Comparison of ENCODE assay signal across 23 cellular contexts in the genomic region with DNA sequence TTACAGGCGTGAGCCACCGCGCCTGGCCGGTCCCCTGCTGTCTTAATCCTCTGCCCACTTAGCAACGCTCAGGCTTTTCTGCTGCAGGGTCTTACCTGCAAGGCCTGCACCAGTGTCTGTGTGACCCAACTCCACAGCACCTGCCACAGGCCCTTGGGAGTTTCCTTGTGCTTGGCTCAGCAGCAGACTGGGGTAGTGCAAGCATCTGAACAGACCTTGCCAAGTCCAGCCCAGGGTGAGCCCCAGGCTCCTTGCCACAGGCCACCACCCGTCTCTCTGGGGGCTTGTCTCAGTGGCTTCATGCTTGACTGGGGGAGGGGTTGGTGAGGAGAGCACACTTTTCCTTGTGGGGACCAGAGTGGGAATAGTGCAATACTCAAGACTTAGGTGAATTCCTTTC.
A peak's percentile ranks its signal among the peaks of the same experiment; 100 is the strongest.
DNase-seq lines count a peak whose midpoint lies in the region; ATAC-seq, FAIRE-seq and TF ChIP-seq lines count a peak whose summit lies in the region.
"Had no signal": no experiment of that assay in that cellular context is flagged by ENCODE, and none has a peak within 500 bp of the region (broad histone marks: within the 10 kb centered on the region; RNA-seq: fewer than 3 reads in every experiment).

No MANE protein-coding gene starts in this region.

- H3K9me3 ChIP-seq in H9 (ENCODE audit: control insufficient read depth, low read depth, low read length): no peaks in the 10 kb centered on the region
- H3K9me3 ChIP-seq in H1 (ENCODE audit: insufficient read depth in 2 of 2, low read depth in 1 of 2, low read length in 1 of 2): no peaks in the 10 kb centered on the region
- no peaks in the 10 kb centered on the region for H3K9me3 ChIP-seq in suprapubic skin
- H3K9me3 ChIP-seq in prostate gland: no peaks in the 10 kb centered on the region

- H3K18ac ChIP-seq in H9 (ENCODE audit: insufficient read length, low read depth, low read length): no peak overlapping the region
- no peak overlapping the region for H3K18ac ChIP-seq in H1 (ENCODE audit: extremely low read depth, low read length)

- CTCF ChIA-PET in H1 (lab: Charles Lee; ENCODE audit: partially characterized antibody): interaction anchor here (1.6 kb wide), 1 partner anchor 45 kb away, joined by 4 read pairs; no protein-coding TSS in a partner anchor

- no CpG with 5 or more reads among the region's 6 CpGs for WGBS in H9 (ENCODE audit: extremely low coverage, insufficient read length, low lambda C conversion rate)
- WGBS in H1 (ENCODE audit: extremely low coverage in 1 of 2, insufficient coverage in 1 of 2, insufficient read length in 1 of 2, insufficient replicate concordance in 2 of 2, low coverage in 1 of 2, low lambda C conversion rate in 2 of 2, missing lambda C conversion rate in 1 of 2), 2 experiments: 99% methylated on average over 6 of the region's 6 CpGs; no CpG with 5 or more reads in 1 of the 2 experiments
- 33% methylated on average over 1 of the region's 6 CpGs for WGBS in suprapubic skin
- WGBS in prostate gland: 87% methylated on average over 6 of the region's 6 CpGs

- H3K79me2 ChIP-seq in H9 (ENCODE audit: insufficient read depth, low read length) (peaks cover 8% of the 10 kb centered on the region; the same call in 1 of the 2 replicates), H1 (ENCODE audit: control insufficient read depth in 1 of 2, insufficient read depth in 2 of 2, low read length in 2 of 2) (peaks cover 0 to 52% of the 10 kb centered on the region in 2 experiments; a peak in 2 of 4 replicates)

- H3K9me3 Mint-ChIP-seq in activated T-cell treated with anti-CD3 and anti-CD28 coated beads, Interleukin-2, amount 50 U/mL, for 24 hours: no peaks in the 10 kb centered on the region
- H3K9me3 Mint-ChIP-seq in activated T-cell treated with anti-CD3 and anti-CD28 coated beads, Interleukin-2, amount 50 U/mL, for 4 hours: no peaks in the 10 kb centered on the region
- H3K9me3 Mint-ChIP-seq in H9 (no peaks in the 10 kb centered on the region), neural crest cell (no peaks in the 10 kb centered on the region)
- H3K9me3 Mint-ChIP-seq: CD14-positive monocyte, HFFc6 had no signal

- no peak overlapping the region for H4K5ac ChIP-seq in H9 (ENCODE audit: insufficient read length, low read depth, low read length)
- H4K5ac ChIP-seq in H1 (ENCODE audit: insufficient read length, low read depth, low read length): peak overlapping the region; percentile 27

- H3K4ac ChIP-seq in H9 (ENCODE audit: low read depth, low read length) (no peak overlapping the region), H1 (replicated peaks; ENCODE audit: insufficient read length, low read depth, low read length) (peak overlapping the region; percentile 49)

- H3K23me2 ChIP-seq in H9 (ENCODE audit: insufficient read length, low read depth, low read length, poor library complexity, severe bottlenecking) (no peaks in the 10 kb centered on the region), H1 (ENCODE audit: low read depth, low read length) (no peaks in the 10 kb centered on the region)

- H3K4me3 Mint-ChIP-seq in activated T-cell treated with anti-CD3 and anti-CD28 coated beads, Interleukin-2, amount 50 U/mL, for 24 hours: no peak overlapping the region
- no peak overlapping the region for H3K4me3 Mint-ChIP-seq in activated T-cell treated with anti-CD3 and anti-CD28 coated beads, Interleukin-2, amount 50 U/mL, for 4 hours
- H3K4me3 Mint-ChIP-seq in H9 (no peak overlapping the region), neural crest cell (no peak overlapping the region)
- H3K4me3 Mint-ChIP-seq: CD14-positive monocyte, HFFc6 had no signal

- H3K27me3 ChIP-seq in H9 (ENCODE audit: insufficient read depth, low read length): no peaks in the 10 kb centered on the region
- H3K27me3 ChIP-seq in H1 (replicated peaks in 1 of 4; ENCODE audit: control insufficient read depth in 3 of 4, extremely low read depth in 1 of 4, insufficient read depth in 3 of 4, low read length in 3 of 4): no peaks in the 10 kb centered on the region
- H3K27me3 ChIP-seq in suprapubic skin: no peaks in the 10 kb centered on the region
- H3K27me3 ChIP-seq in prostate gland (replicated peaks; ENCODE audit: insufficient read depth): no peaks in the 10 kb centered on the region

- intact Hi-C loops in prostate gland (cut with DNase I): no loop called here

- peak overlapping the region; percentile 41 for H3K27ac Mint-ChIP-seq in activated T-cell treated with anti-CD3 and anti-CD28 coated beads, Interleukin-2, amount 50 U/mL, for 24 hours
- H3K27ac Mint-ChIP-seq in H9 (peak overlapping the region; percentile 70 to 87 (median 85); a peak in 6 of 7 replicates), neural crest cell (ENCODE audit: unreplicated experiment) (peak overlapping the region; percentile 81)

- H3K23ac ChIP-seq in H9 (ENCODE audit: insufficient read length, low read depth, low read length): no peak overlapping the region
- no peak overlapping the region for H3K23ac ChIP-seq in H1 (ENCODE audit: insufficient read length)

- ATAC-seq in activated T-cell treated with anti-CD3 and anti-CD28 coated beads, Interleukin-2, amount 50 U/mL, for 4 hours: no peak
- no peak for ATAC-seq in HG03460 (IDR thresholded peaks at IDR 0.05; ENCODE audit: unreplicated experiment)
- ATAC-seq: PC-3 had no signal

- no peak overlapping the region for H4K91ac ChIP-seq in H9 (ENCODE audit: insufficient read length, low read depth, low read length)
- no peak overlapping the region for H4K91ac ChIP-seq in H1 (replicated peaks; ENCODE audit: insufficient read length, low read length)

- no peak overlapping the region for H4K8ac ChIP-seq in H9 (replicated peaks; ENCODE audit: insufficient read length, low read depth, low read length)
- H4K8ac ChIP-seq in H1 (ENCODE audit: extremely low read depth, insufficient read depth, low read length): no peak overlapping the region

- H2BK120ac ChIP-seq in H9 (ENCODE audit: low read depth, low read length, poor library complexity, severe bottlenecking): no peak overlapping the region
- H2BK120ac ChIP-seq in H1 (replicated peaks; ENCODE audit: low read depth, low read length): no peak overlapping the region

- H3K36me3 ChIP-seq in H1 (ENCODE audit: control insufficient read depth in 2 of 4, insufficient read depth in 4 of 4, low read length in 3 of 4) (peaks cover 5 to 16% (median 8%) of the 10 kb centered on the region in 4 experiments; a peak in 6 of 8 replicates), suprapubic skin (peaks cover 23% of the 10 kb centered on the region), prostate gland (peaks cover 0 to 6% of the 10 kb centered on the region in 2 donors)

- TF ChIP-seq RAD21 in H1 (IDR thresholded peaks at IDR 0.05 in 1 of 2, conservative IDR thresholded peaks at IDR 0.05 in 1 of 2; ENCODE audit: low read depth in 2 of 2, low read length in 2 of 2): no peak

- no peak overlapping the region for H2BK5ac ChIP-seq in H9 (ENCODE audit: insufficient read length, low read length)
- no peak overlapping the region for H2BK5ac ChIP-seq in H1 (ENCODE audit: low read depth, low read length)

- H3K27me3 Mint-ChIP-seq in activated T-cell treated with anti-CD3 and anti-CD28 coated beads, Interleukin-2, amount 50 U/mL, for 24 hours: no peaks in the 10 kb centered on the region
- no peaks in the 10 kb centered on the region for H3K27me3 Mint-ChIP-seq in activated T-cell treated with anti-CD3 and anti-CD28 coated beads, Interleukin-2, amount 50 U/mL, for 4 hours (ENCODE audit: low read depth)
- H3K27me3 Mint-ChIP-seq in H9 (ENCODE audit: low read depth) (no peaks in the 10 kb centered on the region; the same call in 1 of the 2 replicates), neural crest cell (ENCODE audit: low read depth) (no peaks in the 10 kb centered on the region)

- H3K4me1 Mint-ChIP-seq in activated T-cell treated with anti-CD3 and anti-CD28 coated beads, Interleukin-2, amount 50 U/mL, for 24 hours (ENCODE audit: low read depth): peaks cover 26% of the 10 kb centered on the region
- peaks cover 21% of the 10 kb centered on the region for H3K4me1 Mint-ChIP-seq in activated T-cell treated with anti-CD3 and anti-CD28 coated beads, Interleukin-2, amount 50 U/mL, for 4 hours (ENCODE audit: low read depth)
- peaks cover 42 to 45% of the 10 kb centered on the region in 2 experiments for H3K4me1 Mint-ChIP-seq in H9
- H3K4me1 Mint-ChIP-seq in neural crest cell: peaks cover 48% of the 10 kb centered on the region

- H3K4me2 ChIP-seq in H9 (ENCODE audit: insufficient read depth, insufficient read length, low read length) (no peak overlapping the region), H1 (ENCODE audit: insufficient read depth in 1 of 2, low read depth in 2 of 2, low read length in 2 of 2) (no peak overlapping the region)

- no peak overlapping the region for H3T11ph ChIP-seq in H9 (ENCODE audit: low read length)

- H3K79me1 ChIP-seq in H9 (ENCODE audit: insufficient read depth, low read depth, low read length, poor library complexity, severe bottlenecking) (peaks cover 2% of the 10 kb centered on the region), H1 (ENCODE audit: low read depth, low read length) (peaks cover 3% of the 10 kb centered on the region)

- no peak overlapping the region for H3K9ac ChIP-seq in H9 (ENCODE audit: extremely low read depth, insufficient read length, low read length)
- H3K9ac ChIP-seq in H1 (replicated peaks in 1 of 4; ENCODE audit: extremely low read depth in 1 of 4, low read depth in 3 of 4, low read length in 3 of 4): no peak overlapping the region
- H3K9ac ChIP-seq: GM23248 had no signal

- POLR2A ChIA-PET in H1 (lab: Charles Lee; ENCODE audit: partially characterized antibody): interaction anchor here (0.6 to 1.5 kb wide), 3 partner anchors 26 to 312 kb away, joined by 3 to 4 read pairs (median 3); no protein-coding TSS in a partner anchor

- TF ChIP-seq EP300 in H1 (IDR thresholded peaks at IDR 0.05; ENCODE audit: borderline replicate concordance in 1 of 2, low read depth in 2 of 2, low read length in 2 of 2): no peak
- TF ChIP-seq EP300 in suprapubic skin (IDR thresholded peaks at IDR 0.05): no peak

- no peak overlapping the region for H3K56ac ChIP-seq in H9 (ENCODE audit: insufficient read length, low read depth, low read length)
- H3K56ac ChIP-seq in H1 (replicated peaks; ENCODE audit: insufficient read length, low read depth, low read length): no peak overlapping the region

- TF ChIP-seq CTCF in H9 (conservative IDR thresholded peaks at IDR 0.05) (no peak), H1 (IDR thresholded peaks at IDR 0.05; ENCODE audit: control extremely low read depth in 1 of 3, insufficient read depth in 1 of 3, low read depth in 1 of 3, low read length in 3 of 3) (no peak), neural crest cell (conservative IDR thresholded peaks at IDR 0.05) (no peak), suprapubic skin (IDR thresholded peaks at IDR 0.05) (no peak), prostate gland (IDR thresholded peaks at IDR 0.05) (no peak)

- FAIRE-seq in H1 (lab: Jason Lieb, UNC): no peak
- FAIRE-seq: A204.1, G401.6, GM12891, GM19239 had no signal

- no peak for TF ChIP-seq POLR2A in H1 (IDR thresholded peaks at IDR 0.05; ENCODE audit: control extremely low read depth in 1 of 2, low read depth in 2 of 2, low read length in 2 of 2)
- no peak for TF ChIP-seq POLR2A in suprapubic skin (IDR thresholded peaks at IDR 0.05)
- TF ChIP-seq POLR2A in prostate gland (IDR thresholded peaks at IDR 0.05): no peak

- peaks cover 36% of the 10 kb centered on the region for H3K36me3 Mint-ChIP-seq in activated T-cell treated with anti-CD3 and anti-CD28 coated beads, Interleukin-2, amount 50 U/mL, for 24 hours (ENCODE audit: low read depth)
- peaks cover 11% of the 10 kb centered on the region for H3K36me3 Mint-ChIP-seq in activated T-cell treated with anti-CD3 and anti-CD28 coated beads, Interleukin-2, amount 50 U/mL, for 4 hours (ENCODE audit: insufficient read depth)
- peaks cover 3 to 29% (median 27%) of the 10 kb centered on the region in 3 experiments; a peak in 5 of 7 replicates for H3K36me3 Mint-ChIP-seq in H9 (ENCODE audit: insufficient read depth in 1 of 3, low read depth in 3 of 3)
- peaks cover 7% of the 10 kb centered on the region for H3K36me3 Mint-ChIP-seq in neural crest cell (ENCODE audit: low read depth)

- H3K27ac ChIP-seq in H9 (ENCODE audit: insufficient read length, low read depth, low read length): no peak overlapping the region
- no peak overlapping the region; the same call in 1 of the 2 replicates for H3K27ac ChIP-seq in H1 (ENCODE audit: low read depth, low read length)
- no peak overlapping the region for H3K27ac ChIP-seq in suprapubic skin
- H3K27ac ChIP-seq in prostate gland: no peak overlapping the region
- H3K27ac ChIP-seq: GM23248, HL-60 had no signal

- H2BK12ac ChIP-seq in H9 (ENCODE audit: insufficient read length, low read depth, low read length): no peak overlapping the region
- H2BK12ac ChIP-seq in H1 (ENCODE audit: low read depth, low read length): no peak overlapping the region

- H3K4me3 ChIP-seq in H1 (ENCODE audit: extremely low read depth in 1 of 4, insufficient read depth in 2 of 4, low read depth in 3 of 4, low read length in 4 of 4) (no peak overlapping the region), suprapubic skin (no peak overlapping the region), prostate gland (no peak overlapping the region)
- H3K4me3 ChIP-seq: GM23248 had no signal

- H4K20me1 ChIP-seq in H9 (ENCODE audit: control insufficient read depth, insufficient read depth, insufficient read length) (peaks cover 4% of the 10 kb centered on the region), H1 (replicated peaks in 1 of 2; ENCODE audit: control insufficient read depth in 1 of 2, insufficient read depth in 2 of 2, low read length in 2 of 2) (peaks cover 0 to 10% of the 10 kb centered on the region in 2 experiments)

- no peak overlapping the region for H2AFZ ChIP-seq in H9 (ENCODE audit: low read length)
- no peak overlapping the region for H2AFZ ChIP-seq in H1 (ENCODE audit: low read length)
- H2AFZ ChIP-seq: GM23248 had no signal

- peak; percentile 24 for DNase-seq in activated T-cell treated with anti-CD3 and anti-CD28 coated beads, Interleukin-2, amount 50 U/mL, for 24 hours
- no peak for DNase-seq in activated T-cell treated with anti-CD3 and anti-CD28 coated beads, Interleukin-2, amount 50 U/mL, for 4 hours
- DNase-seq in H9 (no peak), H1 (ENCODE audit: low read depth in 1 of 2, low spot score in 2 of 2) (no peak), neural crest cell (ENCODE audit: low read depth, low spot score) (no peak), suprapubic skin (ENCODE audit: low spot score in 2 of 2) (no peak), prostate gland (ENCODE audit: low spot score) (no peak)
- DNase-seq: Calu3, DMS79, GM23248, HFFc6, KBM-7, NCI-H1436 treated with DMSO at 0.1 percent for 48 hours, NCI-H2107, NCI-H345, PC-3 had no signal

- no peak overlapping the region for H2BK20ac ChIP-seq in H9 (ENCODE audit: low read depth, low read length, poor library complexity, severe bottlenecking)
- no peak overlapping the region for H2BK20ac ChIP-seq in H1 (ENCODE audit: low read length)

- H2AK5ac ChIP-seq in H9 (ENCODE audit: insufficient read length, low read length): no peak overlapping the region
- H2AK5ac ChIP-seq in H1 (ENCODE audit: low read depth, low read length): no peak overlapping the region

- H2BK15ac ChIP-seq in H9 (ENCODE audit: low read depth, low read length) (no peak overlapping the region), H1 (ENCODE audit: low read length) (0 out of 2 replicates have a peak overlapping the region, but pooled peaks have one; percentile 61)

- no peak overlapping the region; the same call in 1 of the 2 replicates for H3K14ac ChIP-seq in H9 (ENCODE audit: insufficient read depth, low read length)
- no peak overlapping the region for H3K14ac ChIP-seq in H1 (ENCODE audit: insufficient read length)

- peaks cover 3% of the 10 kb centered on the region; the same call in 1 of the 2 replicates for H3K4me1 ChIP-seq in H9 (ENCODE audit: insufficient read depth, low read length)
- H3K4me1 ChIP-seq in H1 (replicated peaks in 1 of 4; ENCODE audit: control insufficient read depth in 3 of 4, insufficient read depth in 4 of 4, low read length in 3 of 4): peaks cover 0 to 12% (median 5%) of the 10 kb centered on the region in 4 experiments; a peak in 4 of 7 replicates
- peaks cover 11% of the 10 kb centered on the region for H3K4me1 ChIP-seq in suprapubic skin
- no peaks in the 10 kb centered on the region for H3K4me1 ChIP-seq in prostate gland (replicated peaks)
